ENCODE assay signal across 12 cellular contexts in the genomic region with DNA sequence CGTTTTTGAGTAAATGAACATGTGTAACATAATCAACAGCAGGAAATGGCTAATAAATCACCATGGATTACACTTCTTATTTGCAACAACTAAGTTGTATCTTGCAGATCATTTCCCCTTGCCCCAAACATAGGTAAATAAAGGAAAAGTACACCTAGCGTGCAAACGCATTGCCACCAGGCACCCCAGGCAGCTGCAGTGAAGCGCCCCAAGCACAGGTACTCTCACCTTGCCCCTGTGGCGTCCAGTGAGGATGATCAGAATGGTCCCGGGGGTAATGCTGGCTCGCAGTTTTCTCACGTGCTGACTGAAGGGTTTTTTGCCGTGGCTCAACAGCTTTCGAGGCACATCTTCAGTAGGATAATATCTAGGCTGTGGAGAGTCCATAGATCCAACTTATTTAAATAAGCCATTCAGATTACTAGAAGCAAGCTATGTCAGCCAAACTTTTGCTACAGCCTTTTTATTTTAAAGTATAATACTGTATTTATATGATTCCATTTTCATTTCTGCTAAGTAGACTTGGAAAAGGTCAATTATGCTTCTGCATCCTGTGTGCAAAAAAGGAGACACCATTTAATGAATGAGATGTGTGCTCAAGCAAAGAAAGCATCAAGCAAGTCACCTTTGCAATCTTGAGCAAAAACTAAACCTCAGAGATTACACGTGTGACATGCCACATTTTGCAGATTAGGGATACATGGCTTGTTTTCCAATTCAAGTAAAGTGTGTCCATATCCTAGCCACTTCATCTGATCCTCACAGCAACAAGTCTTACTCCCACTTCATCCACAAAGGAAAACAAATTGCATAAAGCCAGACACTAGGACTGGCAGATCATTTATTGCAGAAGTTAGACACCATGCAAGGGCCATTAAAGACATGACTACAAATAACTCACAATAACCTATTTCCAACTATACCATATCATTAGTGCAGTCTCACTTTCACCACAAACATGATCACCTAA. TPM values are rescaled to one million over a fixed set of nuclear protein-coding genes. Genes with fewer than 3 reads are reported as not detected.
DNase-seq lines count a peak whose midpoint lies in the region; ATAC-seq, FAIRE-seq and TF ChIP-seq lines count a peak whose summit lies in the region.
"Had no signal": no experiment of that assay in that cellular context is flagged by ENCODE, and none has a peak within 500 bp of the region (broad histone marks: within the 10 kb centered on the region; RNA-seq: fewer than 3 reads in every experiment).

No MANE protein-coding gene starts in this region.

- H2AK9ac ChIP-seq in IMR-90 (replicated peaks; ENCODE audit: low read depth, low read length, poor library complexity): no peak overlapping the region

- no peak overlapping the region for H3K27ac ChIP-seq in IMR-90 (ENCODE audit: insufficient read depth, low read length)
- no peak overlapping the region for H3K27ac ChIP-seq in astrocyte (ENCODE audit: low read depth, low read length)

- H3K9me3 ChIP-seq in Caco-2 (no peaks in the 10 kb centered on the region), IMR-90 (ENCODE audit: control insufficient read depth, insufficient read depth, low read length) (no peaks in the 10 kb centered on the region), astrocyte (ENCODE audit: insufficient read depth, low read depth, low read length) (no peaks in the 10 kb centered on the region)

- no peaks in the 10 kb centered on the region; the same call in 1 of the 2 replicates for H3K9me1 ChIP-seq in IMR-90 (ENCODE audit: insufficient read depth, low read length)

- no peak overlapping the region for H3K56ac ChIP-seq in IMR-90 (ENCODE audit: extremely low read depth, insufficient read depth, low read length)

- intact Hi-C loops in Caco-2 (cut with micrococcal nuclease; ENCODE audit: unreplicated experiment) (no loop called here), IMR-90 (cut with micrococcal nuclease) (no loop called here)

- WGBS in IMR-90 (ENCODE audit: extremely low coverage in 2 of 2, insufficient read length in 1 of 2), 2 experiments: no CpG with 5 or more reads among the region's 11 CpGs

- no peak overlapping the region for H2BK15ac ChIP-seq in IMR-90 (ENCODE audit: low read depth, low read length)

- H3K4me3 Mint-ChIP-seq in Caco-2 (ENCODE audit: unreplicated experiment) (peak overlapping the region; percentile 99), astrocyte (ENCODE audit: unreplicated experiment) (peak overlapping the region; percentile 99)
- peak overlapping the region in 9 of 10 donors; percentile 46 to 100 (median 100) for H3K4me3 Mint-ChIP-seq in naive thymus-derived CD8-positive, alpha-beta T cell

- H4K91ac ChIP-seq in IMR-90 (ENCODE audit: insufficient read depth, low read depth, low read length): no peak overlapping the region

- no peak overlapping the region for H2BK120ac ChIP-seq in IMR-90 (ENCODE audit: low read depth, low read length)

- no peaks in the 10 kb centered on the region for H3K27me3 Mint-ChIP-seq in Caco-2 (ENCODE audit: insufficient read depth, unreplicated experiment)
- H3K27me3 Mint-ChIP-seq in astrocyte (ENCODE audit: low read depth, unreplicated experiment): no peaks in the 10 kb centered on the region
- no peaks in the 10 kb centered on the region for H3K27me3 Mint-ChIP-seq in naive thymus-derived CD8-positive, alpha-beta T cell

- H3K36me3 Mint-ChIP-seq in Caco-2 (ENCODE audit: insufficient read depth, unreplicated experiment) (peaks cover 60% of the 10 kb centered on the region), astrocyte (ENCODE audit: low read depth, unreplicated experiment) (peaks cover 17% of the 10 kb centered on the region)
- peaks cover 0 to 56% (median 7%) of the 10 kb centered on the region in 3 donors for H3K36me3 Mint-ChIP-seq in naive thymus-derived CD8-positive, alpha-beta T cell

- H3K79me2 ChIP-seq in astrocyte (ENCODE audit: insufficient read depth, low read length): peaks cover 36% of the 10 kb centered on the region

- H3K27ac Mint-ChIP-seq in Caco-2 (ENCODE audit: unreplicated experiment) (no peak overlapping the region), astrocyte (ENCODE audit: unreplicated experiment) (no peak overlapping the region)
- H3K27ac Mint-ChIP-seq in naive thymus-derived CD8-positive, alpha-beta T cell: peak overlapping the region in 8 of 10 donors; percentile 22 to 100 (median 57)

- H2AFZ ChIP-seq in IMR-90 (replicated peaks; ENCODE audit: low read length, poor library complexity) (no peak overlapping the region), astrocyte (ENCODE audit: low read depth, low read length) (no peak overlapping the region)

- H3K4me1 ChIP-seq in Caco-2 (peaks cover 12% of the 10 kb centered on the region), IMR-90 (ENCODE audit: control insufficient read depth, insufficient read depth, low read length) (no peaks in the 10 kb centered on the region; the same call in 1 of the 2 replicates), astrocyte (ENCODE audit: insufficient read depth, low read length) (peaks cover 11% of the 10 kb centered on the region)

- no peak overlapping the region for H3K18ac ChIP-seq in IMR-90 (ENCODE audit: low read depth, low read length)

- no peak for TF ChIP-seq RAD21 in IMR-90 (IDR thresholded peaks at IDR 0.05; ENCODE audit: low read length)

- TF ChIP-seq POLR2A in IMR-90 (IDR thresholded peaks at IDR 0.05; ENCODE audit: low read depth, low read length) (no peak), H54 (IDR thresholded peaks at IDR 0.05; ENCODE audit: low read depth, low read length) (no peak)

- no peak overlapping the region for H3K4ac ChIP-seq in IMR-90 (ENCODE audit: low read depth, low read length)

- in situ Hi-C loops in IMR-90 (cut with MboI; ENCODE audit: low sequenced_read_pairs): no loop called here

- no peak overlapping the region for H4K5ac ChIP-seq in IMR-90 (ENCODE audit: low read depth, low read length)

- no peak overlapping the region for H3K14ac ChIP-seq in IMR-90 (replicated peaks; ENCODE audit: low read depth, low read length)

- H2BK5ac ChIP-seq in IMR-90 (ENCODE audit: low read depth, low read length, poor library complexity, severe bottlenecking): no peak overlapping the region

- no peak overlapping the region for H3K9ac ChIP-seq in IMR-90 (ENCODE audit: low read depth, low read length)
- H3K9ac ChIP-seq in astrocyte (ENCODE audit: low read length): peak overlapping the region; percentile 97

- H4K20me1 ChIP-seq in IMR-90 (ENCODE audit: insufficient read depth, low read length) (peaks cover 41% of the 10 kb centered on the region), astrocyte (ENCODE audit: insufficient read depth, low read length) (peaks cover 50% of the 10 kb centered on the region)

- BruUV-seq in Caco-2 (replicated peaks; lab: Mats Ljungman, UMichigan): no TSS peak
- BruUV-seq in IMR-90 (replicated peaks; lab: Mats Ljungman, UMichigan): no TSS peak

- peak overlapping the region; percentile 53 for H3K23ac ChIP-seq in IMR-90 (ENCODE audit: low read depth, low read length)

- peak overlapping the region; percentile 46 for H3K4me2 ChIP-seq in IMR-90 (ENCODE audit: low read depth, low read length)
- peak overlapping the region; percentile 88 for H3K4me2 ChIP-seq in astrocyte (ENCODE audit: low read length)

- DNase-seq in Caco-2 (no peak), IMR-90 (no peak), astrocyte (ENCODE audit: low read depth) (no peak), NCI-H1930 (lab: John Stamatoyannopoulos, UW) (no peak), H54 (ENCODE audit: insufficient read length, low spot score) (no peak), DMS53 treated with DMSO at 0.1 percent for 48 hours (lab: John Stamatoyannopoulos, UW; ENCODE audit: unreplicated experiment) (no peak), T-helper 9 cell (no peak)
- no peak for DNase-seq in naive thymus-derived CD8-positive, alpha-beta T cell
- DNase-seq: NCI-H2107; stimulated activated CD8-positive, alpha-beta memory T cell treated with anti-CD3 and anti-CD28 coated beads, Interleukin-4, amount 100 ng/mL, for 48 hours had no signal

- H3K9me3 Mint-ChIP-seq in Caco-2 (ENCODE audit: unreplicated experiment) (no peaks in the 10 kb centered on the region), astrocyte (ENCODE audit: unreplicated experiment) (no peaks in the 10 kb centered on the region)
- H3K9me3 Mint-ChIP-seq in naive thymus-derived CD8-positive, alpha-beta T cell: no peaks in the 10 kb centered on the region

- H3K36me3 ChIP-seq in Caco-2 (ENCODE audit: control insufficient read depth, insufficient read depth, low read length) (peaks cover 10% of the 10 kb centered on the region), IMR-90 (ENCODE audit: control insufficient read depth, insufficient read depth, low read length) (peaks cover 33% of the 10 kb centered on the region), astrocyte (ENCODE audit: insufficient read depth, low read length) (peaks cover 38% of the 10 kb centered on the region)

- FAIRE-seq in astrocyte (lab: Jason Lieb, UNC) (no peak), H54 (lab: Jason Lieb, UNC) (no peak)
- FAIRE-seq: bronchial epithelial cell, G401.6 had no signal

- H3K27me3 ChIP-seq in Caco-2 (replicated peaks; ENCODE audit: control insufficient read depth, insufficient read depth, low read length) (no peaks in the 10 kb centered on the region), IMR-90 (ENCODE audit: control insufficient read depth, insufficient read depth, low read length) (no peaks in the 10 kb centered on the region), astrocyte (ENCODE audit: insufficient read depth, low read length) (no peaks in the 10 kb centered on the region)

- TF ChIP-seq CTCF in Caco-2 (IDR thresholded peaks at IDR 0.05; ENCODE audit: insufficient read depth in 1 of 2, low read depth in 1 of 2, low read length in 1 of 2, severe bottlenecking in 1 of 2, unreplicated experiment in 1 of 2): no peak
- TF ChIP-seq CTCF in IMR-90 (conservative IDR thresholded peaks at IDR 0.05; ENCODE audit: low read depth, low read length): no peak
- no peak for TF ChIP-seq CTCF in astrocyte (IDR thresholded peaks at IDR 0.05; ENCODE audit: insufficient read depth, low read depth, low read length)

- no peaks in the 10 kb centered on the region for H3K4me1 Mint-ChIP-seq in Caco-2 (ENCODE audit: low read depth, unreplicated experiment)
- peaks cover 18% of the 10 kb centered on the region for H3K4me1 Mint-ChIP-seq in astrocyte (ENCODE audit: low read depth, unreplicated experiment)
- peaks cover 23 to 46% (median 42%) of the 10 kb centered on the region in 4 donors for H3K4me1 Mint-ChIP-seq in naive thymus-derived CD8-positive, alpha-beta T cell

- H3K79me1 ChIP-seq in IMR-90 (ENCODE audit: low read depth in 1 of 2, low read length in 2 of 2): peaks cover 16 to 31% of the 10 kb centered on the region in 2 experiments

- no peak overlapping the region for H3K4me3 ChIP-seq in Caco-2 (ENCODE audit: low read depth, low read length)
- H3K4me3 ChIP-seq in IMR-90 (ENCODE audit: insufficient read depth, low read depth, low read length): no peak overlapping the region
- H3K4me3 ChIP-seq in astrocyte (ENCODE audit: insufficient read depth, low read depth, low read length): peak overlapping the region; percentile 99

- CTCF ChIA-PET in Caco-2 (lab: Charles Lee): no interaction called here
- CTCF ChIA-PET in IMR-90 (lab: Yijun Ruan, JAX): no interaction called here

- POLR2A ChIA-PET in Caco-2 (lab: Charles Lee): no interaction called here
- POLR2A ChIA-PET in IMR-90 (lab: Charles Lee; ENCODE audit: unreplicated experiment): no interaction called here
- POLR2A ChIA-PET in naive thymus-derived CD8-positive, alpha-beta T cell (lab: Charles Lee): no interaction called here

- no peak overlapping the region for H4K8ac ChIP-seq in IMR-90 (ENCODE audit: low read depth in 2 of 2, low read length in 2 of 2)

- H2BK20ac ChIP-seq in IMR-90 (ENCODE audit: low read depth, low read length): no peak overlapping the region

- no peak for ATAC-seq in IMR-90 (ENCODE audit: low read depth)
- no peak for ATAC-seq in naive thymus-derived CD8-positive, alpha-beta T cell

- dilution Hi-C loops in IMR-90 (cut with HindIII; ENCODE audit: low sequenced_read_pairs, unreplicated experiment): no loop called here

- H2AK5ac ChIP-seq in IMR-90 (ENCODE audit: low read depth, low read length): no peak overlapping the region

RNA-seq across cellular contexts. Expression of a gene that starts 2.6 kb away (rescaled TPM):
- total RNA-seq in Caco-2 (2022): 1,460 and 1,533 TPM in 2 replicates
- 1,317 and 1,900 TPM in 2 replicates for total RNA-seq in IMR-90 (2012; rRNA removed)
- polyA plus RNA-seq in IMR-90 (2012; rRNA removed): 1,561 and 1,694 TPM in 2 replicates
- polyA plus RNA-seq in IMR-90 (2012; cell fraction: cytosol; rRNA removed): 511 and 1,193 TPM in 2 replicates
- polyA plus RNA-seq in IMR-90 (2012; cell fraction: nucleus; rRNA removed; ENCODE audit: low replicate concordance): 125 and 757 TPM in 2 replicates
- 1,024 and 1,136 TPM in 2 replicates for total RNA-seq in astrocyte
- total RNA-seq in naive thymus-derived CD8-positive, alpha-beta T cell: 1,000 to 10,000 TPM; 1,499 to 1,523 TPM
- polyA plus RNA-seq in naive thymus-derived CD8-positive, alpha-beta T cell: 100 to 1,000 TPM; 646 to 758 (median 720) TPM

RNA-seq across cellular contexts. Expression of a gene that starts 11.9 kb away (rescaled TPM):
- total RNA-seq in Caco-2 (2022) (152 and 153 TPM in 2 replicates), IMR-90 (2012; rRNA removed) (135 and 199 TPM in 2 replicates), astrocyte (128 and 143 TPM in 2 replicates)
- 48.4 and 52.9 TPM in 2 replicates for polyA plus RNA-seq in IMR-90 (2012; rRNA removed)
- 25.2 and 27.0 TPM in 2 replicates for polyA plus RNA-seq in IMR-90 (2012; cell fraction: cytosol; rRNA removed)
- 15.5 and 36.6 TPM in 2 replicates for polyA plus RNA-seq in IMR-90 (2012; cell fraction: nucleus; rRNA removed; ENCODE audit: low replicate concordance)
- 10 to 100 TPM; 46.2 to 48.0 TPM for total RNA-seq in naive thymus-derived CD8-positive, alpha-beta T cell
- 10 to 100 TPM; 70.2 to 75.8 (median 70.7) TPM for polyA plus RNA-seq in naive thymus-derived CD8-positive, alpha-beta T cell

RNA-seq across cellular contexts. Expression of a gene that starts 24.6 kb away (rescaled TPM):
- total RNA-seq in Caco-2 (2022): 54.5 and 60.9 TPM in 2 replicates
- 11.9 and 12.9 TPM in 2 replicates for total RNA-seq in IMR-90 (2012; rRNA removed)
- 13.0 and 15.1 TPM in 2 replicates for polyA plus RNA-seq in IMR-90 (2012; rRNA removed)
- 7.8 and 10.7 TPM in 2 replicates for polyA plus RNA-seq in IMR-90 (2012; cell fraction: cytosol; rRNA removed)
- 51.5 and 87.6 TPM in 2 replicates for polyA plus RNA-seq in IMR-90 (2012; cell fraction: nucleus; rRNA removed; ENCODE audit: low replicate concordance)
- total RNA-seq in astrocyte: 38.9 and 40.3 TPM in 2 replicates
- 10 to 100 TPM; 47.6 to 60.1 TPM for total RNA-seq in naive thymus-derived CD8-positive, alpha-beta T cell
- 1 to 10 TPM; 1.8 to 4.5 (median 2.5) TPM for polyA plus RNA-seq in naive thymus-derived CD8-positive, alpha-beta T cell

Comparison
In these comparisons a context has a peak if more than half of its experiments do, and no peak if none do; other contexts are left out.
1. H3K27ac Mint-ChIP-seq: peak in naive thymus-derived CD8-positive, alpha-beta T cell (8 of 10); none in Caco-2 (single experiment) and astrocyte (single experiment).
2. Peak in every context shown above with its lines, with median percentiles within 50 percentile points of each other: H3K4me3 Mint-ChIP-seq.